ENCODE assay signal across 8 cellular contexts in the genomic region with DNA sequence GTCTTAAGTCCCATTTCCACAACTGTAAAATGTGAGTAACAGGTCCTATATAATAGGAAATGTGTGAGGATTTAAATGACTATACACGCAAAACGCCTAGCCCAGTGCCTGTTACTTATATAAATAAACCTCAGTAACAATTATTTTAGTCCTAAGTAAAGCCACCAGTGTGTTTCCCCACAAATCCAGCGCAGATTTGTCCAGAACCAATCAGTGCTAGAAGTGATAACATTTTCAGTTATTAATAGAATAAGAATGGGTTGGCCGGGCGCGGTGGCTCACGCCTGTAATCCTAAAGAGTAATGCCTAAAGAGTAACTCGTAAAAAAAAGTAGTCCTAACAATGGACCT. TPM values are rescaled to one million over a fixed set of nuclear protein-coding genes. Genes with fewer than 3 reads are reported as not detected.
A peak's percentile ranks its signal among the peaks of the same experiment; 100 is the strongest.
DNase-seq lines count a peak whose midpoint lies in the region; ATAC-seq, FAIRE-seq and TF ChIP-seq lines count a peak whose summit lies in the region.

No MANE protein-coding gene starts in this region.

- no peaks in the 10 kb centered on the region for H3K4me1 ChIP-seq in uterus

- peak overlapping the region; percentile 66 to 76 for H3K27ac ChIP-seq in uterus

- H3K27me3 ChIP-seq in uterus = no peaks in the 10 kb centered on the region

- ATAC-seq in Right ventricle myocardium superior (ENCODE audit: poor library complexity) = peak; percentile 36
- no peak for ATAC-seq in memory B cell (ENCODE audit: low read depth)
- no peak for ATAC-seq in GM18511 (IDR thresholded peaks at IDR 0.05; ENCODE audit: unreplicated experiment)

- no peak for DNase-seq in Right ventricle myocardium superior
- no peak for DNase-seq in cardiac septum (ENCODE audit: low spot score)
- DNase-seq in memory B cell (ENCODE audit: low spot score in 2 of 2) = no peak
- DNase-seq in uterus = no peak
- DNase-seq in GM19239 (ENCODE audit: insufficient read length, low spot score) = no peak
- DNase-seq in H54 (ENCODE audit: insufficient read length, low spot score) = no peak

- H3K4me3 ChIP-seq in uterus = peak overlapping the region; percentile 70 to 73

- intact Hi-C loops in Right ventricle myocardium superior (cut with DNase I) (no loop called here), cardiac septum (cut with DNase I) (no loop called here), uterus (cut with DNase I; ENCODE audit: low total_unique reads) (no loop called here)

- H3K27me3 Mint-ChIP-seq in brain (peaks cover 6% of the 10 kb centered on the region), memory B cell (no peaks in the 10 kb centered on the region)

- H3K36me3 ChIP-seq in uterus = no peaks in the 10 kb centered on the region

- H3K4me1 Mint-ChIP-seq in brain = peaks cover 32% of the 10 kb centered on the region
- H3K4me1 Mint-ChIP-seq in memory B cell = peaks cover 13% of the 10 kb centered on the region

- no peak for TF ChIP-seq CTCF in brain (conservative IDR thresholded peaks at IDR 0.05)
- no peak for TF ChIP-seq CTCF in uterus (IDR thresholded peaks at IDR 0.05)

- no peaks in the 10 kb centered on the region for H3K36me3 Mint-ChIP-seq in brain
- H3K36me3 Mint-ChIP-seq in memory B cell = no peaks in the 10 kb centered on the region

- H3K4me3 Mint-ChIP-seq in brain (peak overlapping the region; percentile 97 to 99 (median 99)), memory B cell (peak overlapping the region; percentile 86)

- H3K9me3 ChIP-seq in uterus = no peaks in the 10 kb centered on the region

- no peaks in the 10 kb centered on the region for H3K9me3 Mint-ChIP-seq in brain
- no peaks in the 10 kb centered on the region for H3K9me3 Mint-ChIP-seq in memory B cell

- no peak for FAIRE-seq in GM19239 (lab: Jason Lieb, UNC)
- no peak for FAIRE-seq in H54 (lab: Jason Lieb, UNC)

- H3K27ac Mint-ChIP-seq in brain (peak overlapping the region; percentile 97 to 99 (median 98)), memory B cell (peak overlapping the region; percentile 79)

- TF ChIP-seq POLR2A in uterus (IDR thresholded peaks at IDR 0.05) = no peak
- no peak for TF ChIP-seq POLR2A in H54 (IDR thresholded peaks at IDR 0.05; ENCODE audit: low read depth, low read length)

RNA-seq across cellular contexts. Expression of a gene that starts 0.6 kb away (rescaled TPM):
- 26.4 TPM for total RNA-seq in Right ventricle myocardium superior
- total RNA-seq in cardiac septum = 18.5 TPM
- polyA plus RNA-seq in brain (ENCODE audit: insufficient read depth, low read depth, low replicate concordance) = 22.6 TPM
- total RNA-seq in uterus = 10 to 100 TPM in 3 of 4 donors, 1 to 10 TPM in 1; 3.8 to 42.5 (median 25.8) TPM

RNA-seq across cellular contexts. Expression of a gene that starts 15.5 kb away (rescaled TPM):
- total RNA-seq in Right ventricle myocardium superior (4.3 TPM), cardiac septum (3.6 TPM), uterus (10 to 100 TPM in 3 of 4 donors, 1 to 10 TPM in 1; 6.5 to 34.8 (median 24.3) TPM)
- 72.1 TPM for polyA plus RNA-seq in brain (ENCODE audit: insufficient read depth, low read depth, low replicate concordance)

RNA-seq across cellular contexts. Expression of a gene that starts 29.9 kb away (rescaled TPM):
- total RNA-seq in Right ventricle myocardium superior (1.1 TPM), cardiac septum (0.65 TPM), uterus (under 1 TPM in 2 of 4 donors, not detected in 2; 0.24 to 0.55 TPM)
- 2.4 TPM for polyA plus RNA-seq in brain (ENCODE audit: insufficient read depth, low read depth, low replicate concordance)

RNA-seq across cellular contexts. Expression of a gene that starts 49.8 kb away (rescaled TPM):
- 2.6 TPM for total RNA-seq in Right ventricle myocardium superior
- total RNA-seq in cardiac septum = 1.0 TPM
- 17.4 TPM for polyA plus RNA-seq in brain (ENCODE audit: insufficient read depth, low read depth, low replicate concordance)
- total RNA-seq in uterus = 1 to 10 TPM in 1 of 4 donors, under 1 TPM in 1, not detected in 2; 0.41 to 1.3 TPM
